In the genomic region with DNA sequence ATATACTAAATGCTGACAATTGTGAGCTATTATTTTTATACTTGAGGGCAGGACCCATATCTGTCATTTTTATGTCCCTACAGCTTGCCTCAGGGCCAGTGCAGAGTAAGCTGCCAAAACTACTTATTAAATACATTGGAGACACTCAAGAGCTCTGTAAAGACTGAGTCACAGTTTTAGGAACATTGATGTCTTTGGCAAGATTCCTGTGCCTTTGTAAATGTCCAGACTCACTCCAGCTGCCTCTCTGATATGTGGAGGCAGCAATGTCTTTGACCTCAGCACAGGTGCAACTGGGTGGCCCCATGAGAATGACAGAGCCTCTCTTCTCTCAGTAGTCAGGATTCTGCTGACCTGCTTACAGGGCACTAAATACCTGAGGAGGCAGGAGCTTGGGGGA, we compare ENCODE assay signal across 21 cellular contexts.
DNase-seq lines count a peak whose midpoint lies in the region; TF ChIP-seq lines count a peak whose summit lies in the region.
"Had no signal": no experiment of that assay in that cellular context is flagged by ENCODE, and none has a peak within 500 bp of the region (broad histone marks: within the 10 kb centered on the region; RNA-seq: fewer than 3 reads in every experiment).

No MANE protein-coding gene starts in this region.

- H3K27me3 ChIP-seq in adipocyte (replicated peaks; ENCODE audit: control insufficient read depth, insufficient read depth, low read length) (no peaks in the 10 kb centered on the region), tibial artery (no peaks in the 10 kb centered on the region)
- H3K27me3 ChIP-seq: Peyer's patch, sigmoid colon had no signal

- peak; percentile 2 for DNase-seq in DMS53 (lab: John Stamatoyannopoulos, UW)
- DNase-seq in DMS53 treated with DMSO at 0.1 percent for 48 hours (lab: John Stamatoyannopoulos, UW; ENCODE audit: unreplicated experiment) = no peak
- DNase-seq in adipocyte (ENCODE audit: low read depth) = peak; percentile 7
- peak; percentile 45 for DNase-seq in kidney tubule cell (ENCODE audit: low spot score)
- DNase-seq in tibial artery = peak in 1 of 2 donors; percentile 64
- no peak for DNase-seq in NCI-H128 (lab: John Stamatoyannopoulos, UW; ENCODE audit: unreplicated experiment)
- no peak for DNase-seq in RPMI8226
- DNase-seq in NAMALWA (ENCODE audit: low spot score) = no peak
- DNase-seq: activated CD4-positive, CD25-positive, alpha-beta regulatory T cell; activated CD8-positive, alpha-beta memory T cell treated with anti-CD3 and anti-CD28 coated beads for 24 hours; amygdala; C1 segment of cervical spinal cord; DMS153; immature natural killer cell; mesendoderm; NCI-H2107; NCI-H82; Peyer's patch; sigmoid colon; stimulated activated CD4-positive, alpha-beta T cell treated with anti-CD3 and anti-CD28 coated beads, Interleukin-2, amount 100 ng/mL, for 48 hours had no signal

- H3K4me3 ChIP-seq in adipocyte (ENCODE audit: low read length) (no peak overlapping the region), tibial artery (no peak overlapping the region)
- H3K4me3 ChIP-seq: Peyer's patch, sigmoid colon had no signal

- H3K36me3 ChIP-seq in adipocyte (ENCODE audit: control insufficient read depth, insufficient read depth, low read length, severe bottlenecking) = no peaks in the 10 kb centered on the region
- H3K36me3 ChIP-seq in tibial artery = no peaks in the 10 kb centered on the region
- H3K36me3 ChIP-seq: Peyer's patch, sigmoid colon had no signal

- H3K9me3 ChIP-seq in adipocyte (ENCODE audit: control insufficient read depth, low read length) = no peaks in the 10 kb centered on the region
- no peaks in the 10 kb centered on the region for H3K9me3 ChIP-seq in tibial artery
- H3K9me3 ChIP-seq: Peyer's patch, sigmoid colon had no signal

- no peak for TF ChIP-seq CTCF in tibial artery (IDR thresholded peaks at IDR 0.05)

- H3K4me1 ChIP-seq in adipocyte (ENCODE audit: control insufficient read depth, insufficient read depth, low read length) (peaks cover 81% of the 10 kb centered on the region), tibial artery (peaks cover 0 to 82% (median 52%) of the 10 kb centered on the region in 4 donors)

- H3K9ac ChIP-seq in adipocyte (ENCODE audit: low read length) = peak overlapping the region; percentile 41

- peak overlapping the region; percentile 28 to 51 for H3K27ac ChIP-seq in tibial artery
- H3K27ac ChIP-seq: 22Rv1, Peyer's patch had no signal

- intact Hi-C loops in tibial artery (cut with DNase I; ENCODE audit: low total_unique reads) = no loop called here

Comparison
In these comparisons a context has a peak if more than half of its experiments do, and no peak if none do; other contexts are left out.
1. DNase-seq: peak in DMS53 (single experiment), adipocyte (single experiment) and kidney tubule cell (single experiment); none in DMS53 treated with DMSO at 0.1 percent for 48 hours (single experiment), NCI-H128 (single experiment), RPMI8226 (single experiment) and NAMALWA (single experiment).